1 cellular context compared by ENCODE assay signal in the genomic region with DNA sequence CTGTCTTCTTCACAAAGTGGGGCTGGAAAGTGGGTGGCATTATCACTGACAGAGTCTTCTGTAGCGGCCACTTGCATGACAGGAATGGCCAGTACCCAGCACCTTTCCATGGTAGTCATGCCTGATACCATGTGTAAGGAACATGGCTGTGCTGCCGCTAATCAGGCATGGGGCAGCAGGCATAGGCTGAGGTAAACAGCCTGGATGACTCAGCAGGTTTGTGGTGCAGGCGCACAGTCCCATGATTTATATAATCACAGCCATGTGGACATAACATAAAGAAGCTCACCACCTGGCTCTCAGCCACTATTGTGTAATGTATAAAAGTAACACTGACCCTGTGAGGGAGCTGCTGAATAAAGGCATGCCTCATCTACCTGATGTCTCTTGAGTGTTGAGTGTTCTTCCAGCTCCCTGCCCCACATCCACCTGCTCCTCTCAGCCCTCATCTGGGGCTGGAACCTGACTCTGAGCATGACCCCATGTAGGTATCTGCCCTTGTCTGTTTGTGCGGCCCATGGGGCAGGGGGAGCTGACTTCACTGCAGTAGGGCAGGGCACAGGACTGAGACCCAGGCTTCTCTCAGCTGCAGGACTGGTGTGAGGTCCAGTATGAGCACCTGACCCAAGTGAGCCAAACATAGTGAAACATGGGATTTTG.
TF ChIP-seq lines count a peak whose summit lies in the region.

No MANE protein-coding gene starts in this region.

TF ChIP-seq in HEK293, 187 proteins besides CTCF, POLR2A, EP300 and RAD21 (continued from another document):
- no peak for TF ChIP-seq ZSCAN18 (tag by site-specific recombination; IDR thresholded peaks at IDR 0.05)
- TF ChIP-seq ZNF837 (tag by site-specific recombination; IDR thresholded peaks at IDR 0.05), result no peak
- TF ChIP-seq ZNF37A (tag by site-specific recombination; IDR thresholded peaks at IDR 0.05), result 0 out of 2 replicates have a peak, but pooled peaks have one; percentile 5
- peak; percentile 74 for TF ChIP-seq ZNF610 (tag by site-specific recombination; IDR thresholded peaks at IDR 0.05; ENCODE audit: borderline replicate concordance)
- TF ChIP-seq ZNF433 (tag by site-specific recombination; IDR thresholded peaks at IDR 0.05; ENCODE audit: low read depth), result no peak
- no peak for TF ChIP-seq ZFP3 (tag by site-specific recombination; IDR thresholded peaks at IDR 0.05; ENCODE audit: low read depth)
- TF ChIP-seq ZNF148 (tag by site-specific recombination; IDR thresholded peaks at IDR 0.05; ENCODE audit: borderline replicate concordance), result no peak
- TF ChIP-seq ZNF529 (tag by site-specific recombination; IDR thresholded peaks at IDR 0.05; ENCODE audit: insufficient replicate concordance), result peak; percentile 74
- peak; percentile 46; the same call in 1 of the 2 replicates for TF ChIP-seq GFI1B (tag by site-specific recombination; IDR thresholded peaks at IDR 0.05)
- no peak for TF ChIP-seq ZNF449 (tag by site-specific recombination; IDR thresholded peaks at IDR 0.05)
- no peak for TF ChIP-seq ZNF138 (tag by site-specific recombination; IDR thresholded peaks at IDR 0.05; ENCODE audit: borderline replicate concordance)
- TF ChIP-seq, protein P1, sequence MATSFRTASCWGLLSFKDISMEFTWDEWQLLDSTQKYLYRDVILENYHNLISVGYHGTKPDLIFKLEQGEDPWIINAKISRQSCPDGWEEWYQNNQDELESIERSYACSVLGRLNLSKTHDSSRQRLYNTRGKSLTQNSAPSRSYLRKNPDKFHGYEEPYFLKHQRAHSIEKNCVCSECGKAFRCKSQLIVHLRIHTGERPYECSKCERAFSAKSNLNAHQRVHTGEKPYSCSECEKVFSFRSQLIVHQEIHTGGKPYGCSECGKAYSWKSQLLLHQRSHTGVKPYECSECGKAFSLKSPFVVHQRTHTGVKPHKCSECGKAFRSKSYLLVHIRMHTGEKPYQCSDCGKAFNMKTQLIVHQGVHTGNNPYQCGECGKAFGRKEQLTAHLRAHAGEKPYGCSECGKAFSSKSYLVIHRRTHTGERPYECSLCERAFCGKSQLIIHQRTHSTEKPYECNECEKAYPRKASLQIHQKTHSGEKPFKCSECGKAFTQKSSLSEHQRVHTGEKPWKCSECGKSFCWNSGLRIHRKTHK (tag by site-specific recombination; IDR thresholded peaks at IDR 0.05), result peak; percentile 49; the same call in 1 of the 2 replicates
- TF ChIP-seq ZNF548 (tag by site-specific recombination; IDR thresholded peaks at IDR 0.05), result 0 out of 2 replicates have a peak, but pooled peaks have one; percentile 33
- no peak for TF ChIP-seq ZNF645 (tag by site-specific recombination; IDR thresholded peaks at IDR 0.05)
- 0 out of 2 replicates have a peak, but pooled peaks have one; percentile 47 for TF ChIP-seq ZNF169 (tag by site-specific recombination; IDR thresholded peaks at IDR 0.05)
- peak; percentile 96 for TF ChIP-seq SETDB1 (IDR thresholded peaks at IDR 0.05; ENCODE audit: insufficient read length, low read length)
